Comparison of ENCODE assay signal across 19 cellular contexts in the genomic region with DNA sequence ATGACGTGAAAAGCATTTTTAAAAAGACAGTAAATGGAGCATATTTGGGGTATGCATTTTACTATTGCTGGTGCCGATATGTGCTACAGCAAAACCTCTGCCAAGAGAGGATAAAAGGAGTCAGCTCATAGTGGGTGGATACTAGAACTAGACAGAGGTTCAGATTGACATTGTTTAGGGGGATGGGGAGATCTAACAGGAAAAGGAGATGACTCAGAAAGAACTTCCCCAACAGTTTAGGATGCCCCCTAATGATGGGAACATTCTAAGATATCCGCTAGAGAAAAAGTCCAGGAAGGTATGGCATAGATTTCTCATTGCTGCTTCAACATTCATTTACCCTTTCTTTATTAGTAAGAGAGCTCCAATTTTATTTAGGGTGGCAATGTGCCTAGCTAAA.
"Had no signal": no experiment of that assay in that cellular context is flagged by ENCODE, and none has a peak within 500 bp of the region (broad histone marks: within the 10 kb centered on the region; RNA-seq: fewer than 3 reads in every experiment).

No MANE protein-coding gene starts in this region.

- H3K4me1 ChIP-seq: esophagus muscularis mucosa, parathyroid adenoma had no signal

- H3K36me3 ChIP-seq: esophagus muscularis mucosa, thoracic aorta, upper lobe of left lung had no signal

- H3K36me3 Mint-ChIP-seq: brain; stimulated activated naive B cell treated with anti-CD40 and anti-IgM and Interleukin-4, amounts not matched to agents 10 μg/mL and 1 μg/mL and 100 μg/mL, for 72 hours had no signal

- H3K27me3 ChIP-seq: esophagus muscularis mucosa, hepatocyte, upper lobe of left lung had no signal

- ATAC-seq: activated T-cell treated with anti-CD3 and anti-CD28 coated beads, Interleukin-2, amount 50 U/mL, for 4 hours; stimulated activated naive B cell treated with anti-CD40 and anti-IgM and Interleukin-4, amounts not matched to agents 10 μg/mL and 1 μg/mL and 100 μg/mL, for 72 hours had no signal

- H3K9me3 ChIP-seq: esophagus muscularis mucosa, thoracic aorta, upper lobe of left lung had no signal

- DNase-seq: activated CD4-positive, alpha-beta T cell treated with anti-CD3 and anti-CD28 coated beads, Interleukin-2, amount 50 U/mL, for 1 hour; activated CD4-positive, CD25-positive, alpha-beta regulatory T cell treated with anti-CD3 and anti-CD28 coated beads, Interleukin-2, amount 50 U/mL, for 72 hours; activated CD8-positive, alpha-beta memory T cell treated with anti-CD3 and anti-CD28 coated beads, Interleukin-2, amount 50 U/mL, for 4 hours; activated naive CD4-positive, alpha-beta T cell treated with anti-CD3 and anti-CD28 coated beads for 36 hours; activated T-cell treated with anti-CD3 and anti-CD28 coated beads, Interleukin-2, amount 50 U/mL, for 4 hours; effector CD4-positive, alpha-beta T cell; stimulated activated naive B cell treated with anti-CD40 and anti-IgM and Interleukin-4, amounts not matched to agents 10 μg/mL and 1 μg/mL and 100 μg/mL, for 72 hours; T-helper 1 cell; T-helper 9 cell; upper lobe of left lung had no signal

- H3K27ac ChIP-seq: coronary artery, esophagus muscularis mucosa, hepatocyte, parathyroid adenoma, thoracic aorta, VCaP had no signal

- H3K4me1 Mint-ChIP-seq: brain; central memory CD8-positive, alpha-beta T cell; nephron; stimulated activated naive B cell treated with anti-CD40 and anti-IgM and Interleukin-4, amounts not matched to agents 10 μg/mL and 1 μg/mL and 100 μg/mL, for 72 hours had no signal

- H3K4me3 Mint-ChIP-seq: activated naive CD4-positive, alpha-beta T cell treated with anti-CD3 and anti-CD28 coated beads for 36 hours; activated T-cell treated with anti-CD3 and anti-CD28 coated beads, Interleukin-2, amount 50 U/mL, for 4 hours; brain; central memory CD8-positive, alpha-beta T cell; nephron; stimulated activated naive B cell treated with anti-CD40 and anti-IgM and Interleukin-4, amounts not matched to agents 10 μg/mL and 1 μg/mL and 100 μg/mL, for 72 hours had no signal

- H3K9me3 Mint-ChIP-seq: activated naive CD4-positive, alpha-beta T cell treated with anti-CD3 and anti-CD28 coated beads for 36 hours; central memory CD8-positive, alpha-beta T cell; nephron had no signal

- H3K27ac Mint-ChIP-seq: activated naive CD4-positive, alpha-beta T cell treated with anti-CD3 and anti-CD28 coated beads for 36 hours; brain; nephron; stimulated activated naive B cell treated with anti-CD40 and anti-IgM and Interleukin-4, amounts not matched to agents 10 μg/mL and 1 μg/mL and 100 μg/mL, for 72 hours had no signal

- H3K4me3 ChIP-seq: coronary artery, esophagus muscularis mucosa, hepatocyte, thoracic aorta, upper lobe of left lung had no signal

- H3K27me3 Mint-ChIP-seq: central memory CD8-positive, alpha-beta T cell; stimulated activated naive B cell treated with anti-CD40 and anti-IgM and Interleukin-4, amounts not matched to agents 10 μg/mL and 1 μg/mL and 100 μg/mL, for 72 hours had no signal
